In genomic region chr2:20551231-20551944, GRCh38 we compare ENCODE assay signal across 15 cellular contexts.
A peak's percentile ranks its signal among the peaks of the same experiment; 100 is the strongest.
DNase-seq lines count a peak whose midpoint lies in the region; ATAC-seq, FAIRE-seq and TF ChIP-seq lines count a peak whose summit lies in the region.
"Had no signal": no experiment of that assay in that cellular context is flagged by ENCODE, and none has a peak within 500 bp of the region (broad histone marks: within the 10 kb centered on the region; RNA-seq: fewer than 3 reads in every experiment).

No MANE protein-coding gene starts in this region.

- ATAC-seq in HepG2: no peak
- no peak for ATAC-seq in GM21447 (IDR thresholded peaks at IDR 0.05; ENCODE audit: unreplicated experiment)
- no peak for ATAC-seq in HG03196 (IDR thresholded peaks at IDR 0.05; ENCODE audit: unreplicated experiment)
- ATAC-seq: left colon had no signal

- TF ChIP-seq RAD21 in HepG2 (CRISPR knock-in tag; IDR thresholded peaks at IDR 0.05): no peak

- H3K27ac ChIP-seq in GM23248: no peak overlapping the region
- H3K27ac ChIP-seq in HepG2 (ENCODE audit: extremely low read length, insufficient read depth, low read length): no peak overlapping the region
- H3K27ac ChIP-seq: pancreas, PC-9 had no signal

- H3K27me3 ChIP-seq in GM23248 (replicated peaks; ENCODE audit: insufficient read depth) (no peaks in the 10 kb centered on the region), HepG2 (ENCODE audit: control insufficient read depth in 1 of 2, insufficient read depth in 2 of 2, low read length in 2 of 2) (no peaks in the 10 kb centered on the region)
- H3K27me3 ChIP-seq: pancreas had no signal

- no peaks in the 10 kb centered on the region for H3K36me3 ChIP-seq in GM23248 (ENCODE audit: low read depth)
- no peaks in the 10 kb centered on the region for H3K36me3 ChIP-seq in HepG2 (replicated peaks in 1 of 2; ENCODE audit: control insufficient read depth in 1 of 2, insufficient read depth in 2 of 2, low read length in 2 of 2)
- H3K36me3 ChIP-seq: pancreas had no signal

- H3F3A ChIP-seq in GM23248 (ENCODE audit: insufficient read depth): no peaks in the 10 kb centered on the region

- TF ChIP-seq POLR2A in HepG2 (IDR thresholded peaks at IDR 0.05; ENCODE audit: insufficient read depth in 1 of 2, low read depth in 2 of 2, low read length in 2 of 2): no peak

- H3K27me3 Mint-ChIP-seq in brain: peaks cover 2% of the 10 kb centered on the region
- H3K27me3 Mint-ChIP-seq: activated CD4-positive, alpha-beta memory T cell treated with anti-CD3 and anti-CD28 coated beads for 36 hours; activated naive CD4-positive, alpha-beta T cell treated with anti-CD3 and anti-CD28 coated beads, Interleukin-2, amount 50 U/mL, for 24 hours; stimulated activated naive CD8-positive, alpha-beta T cell treated with anti-CD3 and anti-CD28 coated beads, Interleukin-15, Interleukin-2, amounts not matched to agents 100 ng/mL and 50 ng/mL, for 24 hours had no signal

- H3K79me2 ChIP-seq in GM23248 (ENCODE audit: insufficient read depth) (no peaks in the 10 kb centered on the region), HepG2 (ENCODE audit: insufficient read depth, low read length) (no peaks in the 10 kb centered on the region)

- peak; percentile 61 for DNase-seq in GM23248
- DNase-seq in HepG2 (ENCODE audit: low spot score): no peak
- DNase-seq in skeletal muscle cell (ENCODE audit: low read depth): peak; percentile 45
- DNase-seq in activated T-cell treated with anti-CD3 and anti-CD28 coated beads, Interleukin-2, amount 50 U/mL, for 48 hours: no peak
- DNase-seq in COLO668 (lab: John Stamatoyannopoulos, UW; ENCODE audit: unreplicated experiment): no peak
- DNase-seq: activated CD4-positive, alpha-beta memory T cell treated with anti-CD3 and anti-CD28 coated beads for 36 hours; pancreas had no signal

- intact Hi-C loops in HepG2 (cut with micrococcal nuclease; ENCODE audit: unreplicated experiment): no loop called here

- CTCF ChIA-PET in HepG2 (lab: Yijun Ruan, JAX; ENCODE audit: low intra/inter-chr PET ratio, low total read pairs): no interaction called here

- H3K27ac Mint-ChIP-seq in brain: peak overlapping the region in 4 of 5 experiments; percentile 33 to 71 (median 59)
- H3K27ac Mint-ChIP-seq: activated CD4-positive, alpha-beta memory T cell treated with anti-CD3 and anti-CD28 coated beads for 36 hours; activated naive CD4-positive, alpha-beta T cell treated with anti-CD3 and anti-CD28 coated beads, Interleukin-2, amount 50 U/mL, for 24 hours; stimulated activated naive CD8-positive, alpha-beta T cell treated with anti-CD3 and anti-CD28 coated beads, Interleukin-15, Interleukin-2, amounts not matched to agents 100 ng/mL and 50 ng/mL, for 24 hours; T-helper 2 cell treated with Interferon-gamma antibody and Interleukin-4, amounts not matched to agents 5 μg/mL and 100 μg/mL, for 36 hours had no signal

- H3K9me3 ChIP-seq in GM23248 (ENCODE audit: low read depth): no peaks in the 10 kb centered on the region
- H3K9me3 ChIP-seq in HepG2 (ENCODE audit: low read length): no peaks in the 10 kb centered on the region
- H3K9me3 ChIP-seq: pancreas had no signal

- H3K9me2 ChIP-seq in GM23248 (ENCODE audit: insufficient read depth): no peaks in the 10 kb centered on the region

- H3K4me2 ChIP-seq in GM23248 (ENCODE audit: unreplicated experiment): peak overlapping the region; percentile 2
- no peak overlapping the region for H3K4me2 ChIP-seq in HepG2 (ENCODE audit: low read depth, low read length)
- H3K4me2 ChIP-seq: PC-9 had no signal

- POLR2A ChIA-PET in HepG2 (lab: Yijun Ruan, JAX): interaction anchor here (1.2 to 2.0 kb wide), 5 partner anchors 13 to 105 kb away, joined by 3 to 9 read pairs (median 5); partner anchors contain the start of gene RHOB

- no peaks in the 10 kb centered on the region for H4K20me1 ChIP-seq in GM23248 (ENCODE audit: insufficient read depth)
- no peaks in the 10 kb centered on the region for H4K20me1 ChIP-seq in HepG2 (ENCODE audit: insufficient read depth, low read length)

- no peak overlapping the region for H3K4me3 ChIP-seq in GM23248
- H3K4me3 ChIP-seq in HepG2 (replicated peaks in 1 of 3; ENCODE audit: insufficient read depth in 1 of 3, low read depth in 2 of 3, low read length in 3 of 3): no peak overlapping the region
- H3K4me3 ChIP-seq in skeletal muscle cell (ENCODE audit: low read depth, low read length): no peak overlapping the region
- H3K4me3 ChIP-seq: pancreas, PC-9 had no signal

- H2AFZ ChIP-seq in GM23248: 0 out of 2 replicates have a peak overlapping the region, but pooled peaks have one; percentile 9
- H2AFZ ChIP-seq in HepG2 (ENCODE audit: low read length): no peak overlapping the region
- H2AFZ ChIP-seq: PC-9 had no signal

- H3K9ac ChIP-seq in GM23248 (no peak overlapping the region), HepG2 (ENCODE audit: insufficient read depth, low read depth, low read length) (no peak overlapping the region)

- TF ChIP-seq CTCF in brain (conservative IDR thresholded peaks at IDR 0.05): no peak
- TF ChIP-seq CTCF in HepG2 (CRISPR knock-in tag; IDR thresholded peaks at IDR 0.05): no peak

- peaks cover 0 to 3% (median 0%) of the 10 kb centered on the region in 5 experiments for H3K9me3 Mint-ChIP-seq in brain
- H3K9me3 Mint-ChIP-seq: activated CD4-positive, alpha-beta memory T cell treated with anti-CD3 and anti-CD28 coated beads for 36 hours; activated naive CD4-positive, alpha-beta T cell treated with anti-CD3 and anti-CD28 coated beads, Interleukin-2, amount 50 U/mL, for 24 hours; stimulated activated naive CD8-positive, alpha-beta T cell treated with anti-CD3 and anti-CD28 coated beads, Interleukin-15, Interleukin-2, amounts not matched to agents 100 ng/mL and 50 ng/mL, for 24 hours; T-helper 2 cell treated with Interferon-gamma antibody and Interleukin-4, amounts not matched to agents 5 μg/mL and 100 μg/mL, for 36 hours had no signal

- FAIRE-seq in HepG2 (lab: Jason Lieb, UNC): no peak
- FAIRE-seq: pancreas had no signal

- TF ChIP-seq EP300 in HepG2 (IDR thresholded peaks at IDR 0.05; ENCODE audit: low read depth in 2 of 2, low read length in 2 of 2) (no peak), HepG2 (CRISPR knock-in tag; IDR thresholded peaks at IDR 0.05; ENCODE audit: borderline replicate concordance) (no peak)

- no peak overlapping the region for H3K4me3 Mint-ChIP-seq in brain
- H3K4me3 Mint-ChIP-seq: activated CD4-positive, alpha-beta memory T cell treated with anti-CD3 and anti-CD28 coated beads for 36 hours; activated naive CD4-positive, alpha-beta T cell treated with anti-CD3 and anti-CD28 coated beads, Interleukin-2, amount 50 U/mL, for 24 hours; stimulated activated naive CD8-positive, alpha-beta T cell treated with anti-CD3 and anti-CD28 coated beads, Interleukin-15, Interleukin-2, amounts not matched to agents 100 ng/mL and 50 ng/mL, for 24 hours; T-helper 2 cell treated with Interferon-gamma antibody and Interleukin-4, amounts not matched to agents 5 μg/mL and 100 μg/mL, for 36 hours had no signal

- in situ Hi-C loops in GM23248 (cut with MboI) (no loop called here), HepG2 (cut with HindIII; ENCODE audit: extremely low pct_ligation_motif_present, low pct_unique_long_range_greater_than_20kb) (no loop called here)

- whole genome bisulfite sequencing in GM23248 (ENCODE audit: low coverage in 1 of 2, low lambda C conversion rate in 2 of 2, missing lambda C conversion rate in 2 of 2), 2 experiments: 26 to 35% methylated on average over 9 of the region's 9 CpGs
- 67% methylated on average over 8 of the region's 9 CpGs for WGBS in HepG2 (ENCODE audit: low lambda C conversion rate)

- BruUV-seq in HepG2 (replicated peaks; lab: Mats Ljungman, UMichigan): no TSS peak

- H3K4me1 ChIP-seq in GM23248 (ENCODE audit: insufficient read depth) (peaks cover 6% of the 10 kb centered on the region; the same call in 1 of the 2 replicates), HepG2 (ENCODE audit: insufficient read depth, low read length) (peaks cover 33% of the 10 kb centered on the region)
- H3K4me1 ChIP-seq: pancreas had no signal

- no peaks in the 10 kb centered on the region for H3K36me3 Mint-ChIP-seq in brain
- H3K36me3 Mint-ChIP-seq: activated CD4-positive, alpha-beta memory T cell treated with anti-CD3 and anti-CD28 coated beads for 36 hours; activated naive CD4-positive, alpha-beta T cell treated with anti-CD3 and anti-CD28 coated beads, Interleukin-2, amount 50 U/mL, for 24 hours had no signal

- H3K4me1 Mint-ChIP-seq in brain: peaks cover 45% of the 10 kb centered on the region
- H3K4me1 Mint-ChIP-seq: activated naive CD4-positive, alpha-beta T cell treated with anti-CD3 and anti-CD28 coated beads, Interleukin-2, amount 50 U/mL, for 24 hours had no signal

TF ChIP-seq in HepG2, 621 proteins besides CTCF, POLR2A, EP300 and RAD21 (continues in another document):
- 0 out of 2 replicates have a peak, but pooled peaks have one; percentile 16 for TF ChIP-seq ZNF468 (CRISPR knock-in tag; IDR thresholded peaks at IDR 0.05)
- TF ChIP-seq, protein P1, sequence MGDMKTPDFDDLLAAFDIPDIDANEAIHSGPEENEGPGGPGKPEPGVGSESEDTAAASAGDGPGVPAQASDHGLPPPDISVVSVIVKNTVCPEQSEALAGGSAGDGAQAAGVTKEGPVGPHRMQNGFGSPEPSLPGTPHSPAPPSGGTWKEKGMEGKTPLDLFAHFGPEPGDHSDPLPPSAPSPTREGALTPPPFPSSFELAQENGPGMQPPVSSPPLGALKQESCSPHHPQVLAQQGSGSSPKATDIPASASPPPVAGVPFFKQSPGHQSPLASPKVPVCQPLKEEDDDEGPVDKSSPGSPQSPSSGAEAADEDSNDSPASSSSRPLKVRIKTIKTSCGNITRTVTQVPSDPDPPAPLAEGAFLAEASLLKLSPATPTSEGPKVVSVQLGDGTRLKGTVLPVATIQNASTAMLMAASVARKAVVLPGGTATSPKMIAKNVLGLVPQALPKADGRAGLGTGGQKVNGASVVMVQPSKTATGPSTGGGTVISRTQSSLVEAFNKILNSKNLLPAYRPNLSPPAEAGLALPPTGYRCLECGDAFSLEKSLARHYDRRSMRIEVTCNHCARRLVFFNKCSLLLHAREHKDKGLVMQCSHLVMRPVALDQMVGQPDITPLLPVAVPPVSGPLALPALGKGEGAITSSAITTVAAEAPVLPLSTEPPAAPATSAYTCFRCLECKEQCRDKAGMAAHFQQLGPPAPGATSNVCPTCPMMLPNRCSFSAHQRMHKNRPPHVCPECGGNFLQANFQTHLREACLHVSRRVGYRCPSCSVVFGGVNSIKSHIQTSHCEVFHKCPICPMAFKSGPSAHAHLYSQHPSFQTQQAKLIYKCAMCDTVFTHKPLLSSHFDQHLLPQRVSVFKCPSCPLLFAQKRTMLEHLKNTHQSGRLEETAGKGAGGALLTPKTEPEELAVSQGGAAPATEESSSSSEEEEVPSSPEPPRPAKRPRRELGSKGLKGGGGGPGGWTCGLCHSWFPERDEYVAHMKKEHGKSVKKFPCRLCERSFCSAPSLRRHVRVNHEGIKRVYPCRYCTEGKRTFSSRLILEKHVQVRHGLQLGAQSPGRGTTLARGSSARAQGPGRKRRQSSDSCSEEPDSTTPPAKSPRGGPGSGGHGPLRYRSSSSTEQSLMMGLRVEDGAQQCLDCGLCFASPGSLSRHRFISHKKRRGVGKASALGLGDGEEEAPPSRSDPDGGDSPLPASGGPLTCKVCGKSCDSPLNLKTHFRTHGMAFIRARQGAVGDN (CRISPR knock-in tag; IDR thresholded peaks at IDR 0.05): peak; percentile 33; the same call in 1 of the 2 replicates
- TF ChIP-seq ZMYM2 (CRISPR knock-in tag; IDR thresholded peaks at IDR 0.05): no peak

Comparison
In these comparisons a context has a peak if more than half of its experiments do, and no peak if none do; other contexts are left out.
1. DNase-seq: peak in GM23248 (single experiment) and skeletal muscle cell (single experiment); none in HepG2 (single experiment), activated T-cell treated with anti-CD3 and anti-CD28 coated beads, Interleukin-2, amount 50 U/mL, for 48 hours (0 of 2) and COLO668 (single experiment).